Comparison of ENCODE assay signal across 13 cellular contexts in the genomic region with DNA sequence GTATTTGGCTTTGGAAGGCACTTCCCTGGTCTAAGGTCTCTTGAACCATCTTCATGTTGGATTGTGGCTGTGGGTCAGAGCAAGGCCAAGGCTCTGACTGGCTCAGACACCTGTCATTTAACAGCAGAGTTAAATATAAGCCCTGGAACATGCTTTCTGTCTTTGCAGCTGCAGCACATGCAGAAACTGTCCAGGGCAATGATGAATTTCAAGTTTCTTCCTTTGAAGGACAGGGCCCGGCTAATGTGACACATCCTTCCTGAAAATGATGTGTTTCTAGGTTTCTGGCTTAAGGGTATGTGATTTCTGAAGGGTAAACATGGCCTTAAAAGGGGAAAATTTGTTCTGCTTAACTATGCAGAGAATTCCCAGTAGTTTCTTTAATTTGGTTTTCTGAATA. TPM values are rescaled to one million over a fixed set of nuclear protein-coding genes. Genes with fewer than 3 reads are reported as not detected.
DNase-seq lines count a peak whose midpoint lies in the region; ATAC-seq and TF ChIP-seq lines count a peak whose summit lies in the region.
"Had no signal": no experiment of that assay in that cellular context is flagged by ENCODE, and none has a peak within 500 bp of the region (broad histone marks: within the 10 kb centered on the region; RNA-seq: fewer than 3 reads in every experiment).

No MANE protein-coding gene starts in this region.

- ATAC-seq in GM21619 (IDR thresholded peaks at IDR 0.05; ENCODE audit: unreplicated experiment): peak; percentile 73
- ATAC-seq in activated T-helper 17 cell treated with anti-CD3 and anti-CD28 coated beads, Interleukin-2, amount 50 U/mL, for 72 hours (replicated peaks): peak; percentile 37

- no peaks in the 10 kb centered on the region for H3K9me3 ChIP-seq in ascending aorta
- H3K9me3 ChIP-seq: BLaER1 had no signal

- no peak overlapping the region for H3K27ac Mint-ChIP-seq in activated T-helper 17 cell treated with anti-CD3 and anti-CD28 coated beads, Interleukin-2, amount 50 U/mL, for 72 hours
- peak overlapping the region; percentile 39 for H3K27ac Mint-ChIP-seq in nephron progenitor cell

- no peaks in the 10 kb centered on the region for H3K4me1 ChIP-seq in ascending aorta

- H3K27ac ChIP-seq in ascending aorta: no peak overlapping the region
- H3K27ac ChIP-seq: BLaER1, RWPE1 had no signal

- no peak overlapping the region for H3K4me3 Mint-ChIP-seq in activated T-helper 17 cell treated with anti-CD3 and anti-CD28 coated beads, Interleukin-2, amount 50 U/mL, for 72 hours
- H3K4me3 Mint-ChIP-seq in nephron progenitor cell: no peak overlapping the region

- H3K4me1 Mint-ChIP-seq in activated T-helper 17 cell treated with anti-CD3 and anti-CD28 coated beads, Interleukin-2, amount 50 U/mL, for 72 hours: no peaks in the 10 kb centered on the region
- no peaks in the 10 kb centered on the region for H3K4me1 Mint-ChIP-seq in nephron progenitor cell

- DNase-seq in M059J (ENCODE audit: low read depth) (peak; percentile 8), nephron progenitor cell (no peak), ureter (ENCODE audit: low spot score) (no peak), ascending aorta (ENCODE audit: low spot score in 2 of 2) (no peak), NCI-H2107 treated with DMSO at 0.1 percent for 48 hours (lab: John Stamatoyannopoulos, UW; ENCODE audit: unreplicated experiment) (no peak)
- DNase-seq: HCEC 1CT, IMR-90, NCI-H226, NCI-H774 had no signal

- no peak overlapping the region for H3K4me3 ChIP-seq in ascending aorta
- H3K4me3 ChIP-seq: BLaER1 had no signal

- TF ChIP-seq CTCF in nephron progenitor cell (IDR thresholded peaks at IDR 0.05): no peak
- no peak for TF ChIP-seq CTCF in ascending aorta (IDR thresholded peaks at IDR 0.05)

- intact Hi-C loops in ascending aorta (cut with DNase I): no loop called here

- no peaks in the 10 kb centered on the region for H3K36me3 Mint-ChIP-seq in activated T-helper 17 cell treated with anti-CD3 and anti-CD28 coated beads, Interleukin-2, amount 50 U/mL, for 72 hours (ENCODE audit: low read depth)
- H3K36me3 Mint-ChIP-seq in nephron progenitor cell (ENCODE audit: low read depth): no peaks in the 10 kb centered on the region

- no peaks in the 10 kb centered on the region for H3K36me3 ChIP-seq in ascending aorta
- H3K36me3 ChIP-seq: BLaER1 had no signal

- H3K27me3 ChIP-seq in ascending aorta: no peaks in the 10 kb centered on the region
- H3K27me3 ChIP-seq: BLaER1 had no signal

- H3K27me3 Mint-ChIP-seq in activated T-helper 17 cell treated with anti-CD3 and anti-CD28 coated beads, Interleukin-2, amount 50 U/mL, for 72 hours: peaks cover 12% of the 10 kb centered on the region
- peaks cover 20% of the 10 kb centered on the region for H3K27me3 Mint-ChIP-seq in nephron progenitor cell (ENCODE audit: low read depth, poor library complexity)

- no peaks in the 10 kb centered on the region for H3K9me3 Mint-ChIP-seq in activated T-helper 17 cell treated with anti-CD3 and anti-CD28 coated beads, Interleukin-2, amount 50 U/mL, for 72 hours
- no peaks in the 10 kb centered on the region for H3K9me3 Mint-ChIP-seq in nephron progenitor cell

RNA-seq across cellular contexts. Expression of gene SLC35B4, which starts 34.0 kb away (rescaled TPM):
- total RNA-seq in M059J (2014; rRNA removed; shearing (Covaris generic)): 20.5 and 24.0 TPM in 2 replicates
- 10 to 100 TPM; 11.9 to 16.8 TPM for total RNA-seq in activated T-helper 17 cell treated with anti-CD3 and anti-CD28 coated beads, Interleukin-2, amount 50 U/mL, for 72 hours
- 16.3 TPM for total RNA-seq in ureter
- 5.3 TPM for total RNA-seq in ascending aorta
